ENCODE assay signal across 1 cellular context in genomic region chr6:135798751-135799515, GRCh38.
TF ChIP-seq lines count a peak whose summit lies in the region.

No MANE protein-coding gene starts in this region.

TF ChIP-seq in K562, 482 proteins besides CTCF, POLR2A, EP300 and RAD21:
- TF ChIP-seq PHB2 (IDR thresholded peaks at IDR 0.05; ENCODE audit: low read depth) (no peak), ZNF696 (CRISPR knock-in tag; conservative IDR thresholded peaks at IDR 0.05) (no peak), COPS2 (conservative IDR thresholded peaks at IDR 0.05) (no peak), TFE3 (CRISPR knock-in tag; IDR thresholded peaks at IDR 0.05) (peak; percentile 75), BRCA1 (IDR thresholded peaks at IDR 0.05) (no peak), BRCA1 (CRISPR knock-in tag; IDR thresholded peaks at IDR 0.05) (no peak), NFE2L1 (tag; IDR thresholded peaks at IDR 0.05; ENCODE audit: borderline replicate concordance, low read depth) (no peak), PHF21A (IDR thresholded peaks at IDR 0.05; ENCODE audit: borderline replicate concordance, low read depth) (no peak), GATA2 (CRISPR knock-in tag; IDR thresholded peaks at IDR 0.05) (no peak)
